ENCODE assay signal across 27 cellular contexts in the genomic region with DNA sequence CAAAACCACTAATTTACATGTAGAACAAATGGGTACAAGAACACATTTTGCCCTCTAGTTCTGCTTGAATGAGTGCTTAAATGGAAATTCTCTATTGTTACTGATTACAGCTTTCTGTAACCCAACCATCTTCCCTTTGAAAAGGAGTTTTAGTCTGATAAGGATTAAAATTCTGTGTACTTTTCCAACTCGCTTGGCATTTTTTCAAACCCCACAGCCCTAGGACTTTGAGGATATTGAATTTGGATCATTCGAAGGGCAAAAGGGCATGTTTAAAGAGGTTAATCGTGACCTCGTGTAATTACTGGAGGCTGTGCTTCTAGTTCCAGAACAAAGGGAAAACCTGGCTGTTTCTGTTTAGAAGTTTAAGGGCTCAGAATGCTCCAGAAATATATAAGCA.
"Had no signal": no experiment of that assay in that cellular context is flagged by ENCODE, and none has a peak within 500 bp of the region (broad histone marks: within the 10 kb centered on the region; RNA-seq: fewer than 3 reads in every experiment).

No MANE protein-coding gene starts in this region.

- H3K27ac Mint-ChIP-seq: dendritic cell treated with granulocyte-macrophage colony-stimulating factor and Interleukin-4, amounts not matched to agents 40 ng/mL and 50 ng/mL, for 4 days; endodermal cell; natural killer cell; stimulated activated memory B cell treated with anti-CD40 and anti-IgM and Interleukin-4, amounts not matched to agents 10 μg/mL and 1 μg/mL and 100 μg/mL, for 72 hours; stimulated activated naive CD8-positive, alpha-beta T cell treated with anti-CD3 and anti-CD28 coated beads, Interleukin-15, Interleukin-2, amounts not matched to agents 100 ng/mL and 50 ng/mL, for 24 hours had no signal

- H3K4me1 Mint-ChIP-seq: endodermal cell; natural killer cell; stimulated activated memory B cell treated with anti-CD40 and anti-IgM and Interleukin-4, amounts not matched to agents 10 μg/mL and 1 μg/mL and 100 μg/mL, for 72 hours had no signal

- DNase-seq: effector CD8-positive, alpha-beta T cell; endodermal cell; foreskin fibroblast; heart left ventricle; hippocampal formation; left cardiac atrium; left ventricle myocardium inferior; lower lobe of right lung; natural killer cell; stimulated activated CD4-positive, alpha-beta T cell treated with anti-CD3 and anti-CD28 coated beads, Interleukin-2, amount 100 ng/mL, for 24 hours; stimulated activated CD4-positive, alpha-beta T cell treated with anti-CD3 and anti-CD28 coated beads, Interleukin-4, amount 100 ng/mL, for 24 hours; transverse colon; upper lobe of right lung had no signal

- H3K27me3 ChIP-seq: colonic mucosa, gastroesophageal sphincter, heart left ventricle, neutrophil, right atrium auricular region, sigmoid colon, transverse colon, upper lobe of right lung, vagina had no signal

- H2AFZ ChIP-seq: parathyroid adenoma had no signal

- ATAC-seq: esophagus mucosa; left cardiac atrium; natural killer cell; stimulated activated memory B cell treated with anti-CD40 and anti-IgM and Interleukin-4, amounts not matched to agents 10 μg/mL and 1 μg/mL and 100 μg/mL, for 72 hours; upper lobe of right lung had no signal

- H3K4me1 ChIP-seq: colonic mucosa, gastroesophageal sphincter, heart left ventricle, left ventricle myocardium inferior, lower lobe of right lung, parathyroid adenoma, prostate gland, right atrium auricular region, sigmoid colon, transverse colon, upper lobe of right lung, vagina had no signal

- H3K36me3 Mint-ChIP-seq: stimulated activated memory B cell treated with anti-CD40 and anti-IgM and Interleukin-4, amounts not matched to agents 10 μg/mL and 1 μg/mL and 100 μg/mL, for 72 hours had no signal

- H3K4me3 Mint-ChIP-seq: dendritic cell treated with granulocyte-macrophage colony-stimulating factor and Interleukin-4, amounts not matched to agents 40 ng/mL and 50 ng/mL, for 4 days; endodermal cell; natural killer cell; stimulated activated memory B cell treated with anti-CD40 and anti-IgM and Interleukin-4, amounts not matched to agents 10 μg/mL and 1 μg/mL and 100 μg/mL, for 72 hours; stimulated activated naive CD8-positive, alpha-beta T cell treated with anti-CD3 and anti-CD28 coated beads, Interleukin-15, Interleukin-2, amounts not matched to agents 100 ng/mL and 50 ng/mL, for 24 hours had no signal

- H3K36me3 ChIP-seq: colonic mucosa, gastroesophageal sphincter, heart left ventricle, left ventricle myocardium inferior, lower lobe of right lung, neutrophil, prostate gland, right atrium auricular region, sigmoid colon, transverse colon, upper lobe of right lung, vagina had no signal

- H3K79me2 ChIP-seq: parathyroid adenoma had no signal

- H3K27me3 Mint-ChIP-seq: dendritic cell treated with granulocyte-macrophage colony-stimulating factor and Interleukin-4, amounts not matched to agents 40 ng/mL and 50 ng/mL, for 4 days; stimulated activated memory B cell treated with anti-CD40 and anti-IgM and Interleukin-4, amounts not matched to agents 10 μg/mL and 1 μg/mL and 100 μg/mL, for 72 hours; stimulated activated naive CD8-positive, alpha-beta T cell treated with anti-CD3 and anti-CD28 coated beads, Interleukin-15, Interleukin-2, amounts not matched to agents 100 ng/mL and 50 ng/mL, for 24 hours had no signal

- H3K9ac ChIP-seq: parathyroid adenoma had no signal

- FAIRE-seq: islet of Langerhans had no signal

- H3K9me3 Mint-ChIP-seq: endodermal cell had no signal

- H3K9me3 ChIP-seq: colonic mucosa, gastroesophageal sphincter, heart left ventricle, left ventricle myocardium inferior, lower lobe of right lung, neutrophil, prostate gland, right atrium auricular region, sigmoid colon, transverse colon, upper lobe of right lung, vagina had no signal

- H3K27ac ChIP-seq: colonic mucosa, epithelial cell of prostate, heart left ventricle, left ventricle myocardium inferior, lower lobe of right lung, neutrophil, parathyroid adenoma, prostate gland, right atrium auricular region, transverse colon, upper lobe of right lung, vagina had no signal

- H3K4me3 ChIP-seq: colonic mucosa, gastroesophageal sphincter, heart left ventricle, left ventricle myocardium inferior, lower lobe of right lung, prostate gland, right atrium auricular region, sigmoid colon, transverse colon, upper lobe of right lung, vagina had no signal
